8 cellular contexts compared by ENCODE assay signal in the genomic region with DNA sequence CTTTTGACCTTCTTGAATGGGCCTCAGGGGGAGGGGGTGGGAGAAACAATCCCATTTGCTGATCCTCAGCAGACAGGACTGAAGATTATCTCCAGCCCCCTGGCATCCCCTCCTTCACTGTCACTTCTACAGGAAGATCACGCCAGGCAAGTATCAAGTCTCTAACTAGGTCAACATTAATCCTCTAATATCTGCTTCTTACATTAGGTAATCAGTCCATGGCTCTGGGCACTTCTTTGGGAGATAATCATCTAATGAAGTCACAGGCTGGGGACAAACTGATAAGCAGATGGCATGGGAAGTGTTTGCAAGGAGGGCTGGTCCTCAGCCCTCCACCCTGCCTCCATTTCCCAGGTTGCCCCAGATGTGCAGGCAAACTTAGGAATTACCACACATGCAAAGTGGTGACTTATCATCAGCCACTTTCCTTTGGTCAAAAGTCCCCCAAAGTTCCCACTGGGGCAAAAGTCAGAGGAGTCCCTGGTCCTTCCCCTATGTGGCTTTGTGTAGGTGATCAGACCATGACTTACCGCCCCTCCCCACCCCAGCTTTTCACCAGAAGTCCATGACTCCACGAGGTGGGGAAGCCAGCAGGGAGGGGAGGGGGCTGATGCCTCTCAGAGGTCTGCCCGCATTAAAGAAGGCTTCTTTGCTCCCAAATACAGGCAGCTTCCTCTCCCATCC. TPM values are rescaled to one million over a fixed set of nuclear protein-coding genes. Genes with fewer than 3 reads are reported as not detected.
DNase-seq lines count a peak whose midpoint lies in the region; ATAC-seq and TF ChIP-seq lines count a peak whose summit lies in the region.

No MANE protein-coding gene starts in this region.

- POLR2A ChIA-PET in RWPE1 (lab: Yijun Ruan, JAX; ENCODE audit: low non-redundant PET): no interaction called here

- H3K4me3 ChIP-seq in stomach: no peak overlapping the region

- no peak for TF ChIP-seq POLR2A in stomach (IDR thresholded peaks at IDR 0.05)

- H3K36me3 Mint-ChIP-seq in chondrocyte (ENCODE audit: low read depth): peaks cover 5% of the 10 kb centered on the region

- CTCF ChIA-PET in RWPE1 (lab: Yijun Ruan, JAX): interaction anchor here (0.8 kb wide), 1 partner anchor 11 kb away, joined by 3 read pairs; no protein-coding TSS in a partner anchor

- TF ChIP-seq EP300 in stomach (IDR thresholded peaks at IDR 0.05): no peak

- H3K27me3 Mint-ChIP-seq in chondrocyte (ENCODE audit: low read depth): no peaks in the 10 kb centered on the region

- H3K9me3 Mint-ChIP-seq in chondrocyte (ENCODE audit: low read depth): peaks cover 5% of the 10 kb centered on the region

- WGBS in stomach, 5 donors: 68 to 75% (median 71%) methylated on average over 4 of the region's 4 CpGs

- ATAC-seq in HG03039 (IDR thresholded peaks at IDR 0.05; ENCODE audit: unreplicated experiment): no peak
- ATAC-seq in GM19397 (IDR thresholded peaks at IDR 0.05; ENCODE audit: unreplicated experiment): no peak

- H3K4me3 Mint-ChIP-seq in chondrocyte (ENCODE audit: unreplicated experiment): no peak overlapping the region

- peaks cover 0 to 5% (median 2%) of the 10 kb centered on the region in 4 donors for H3K36me3 ChIP-seq in stomach

- H3K9me3 ChIP-seq in stomach: no peaks in the 10 kb centered on the region

- peak overlapping the region; percentile 97 for H3K27ac Mint-ChIP-seq in chondrocyte (ENCODE audit: unreplicated experiment)

- TF ChIP-seq CTCF in chondrocyte (IDR thresholded peaks at IDR 0.05) (no peak), stomach (IDR thresholded peaks at IDR 0.05) (no peak), RWPE1 (conservative IDR thresholded peaks at IDR 0.05; ENCODE audit: low read depth) (no peak)

- peak; percentile 78 for DNase-seq in activated effector memory CD4-positive, alpha-beta T cell treated with anti-CD3 and anti-CD28 coated beads, Interleukin-2, amount 50 U/mL, for 16 hours
- no peak for DNase-seq in activated effector memory CD4-positive, alpha-beta T cell treated with Interleukin-2 at 50 U/mL for 16 hours
- DNase-seq in NCI-H82 treated with DMSO at 0.1 percent for 48 hours (lab: John Stamatoyannopoulos, UW; ENCODE audit: unreplicated experiment): peak; percentile 100
- DNase-seq in chondrocyte (ENCODE audit: low spot score): no peak
- DNase-seq in stomach: no peak
- no peak for DNase-seq in RWPE1 (ENCODE audit: low spot score)

- no peaks in the 10 kb centered on the region for H3K27me3 ChIP-seq in stomach

- H3K27ac ChIP-seq in stomach (peak overlapping the region; percentile 58 to 97 (median 92)), RWPE1 (no peak overlapping the region)

- intact Hi-C loops in stomach (cut with DNase I; ENCODE audit: low total_unique reads): loop anchor here (10.0 kb wide), 1 partner anchor 46 kb away; the partner anchor contains the start of gene PHF19

- peaks cover 4 to 76% (median 41%) of the 10 kb centered on the region in 4 donors for H3K4me1 ChIP-seq in stomach

- H3K4me1 Mint-ChIP-seq in chondrocyte (ENCODE audit: low read depth): peaks cover 94% of the 10 kb centered on the region

RNA-seq across cellular contexts. Expression of gene TRAF1, which starts 6.0 kb away (rescaled TPM):
- total RNA-seq in chondrocyte (10.0 to 11.3 TPM (median 10.8 TPM) in 3 replicates), stomach (10 to 100 TPM in 1 of 5 donors, 1 to 10 TPM in 3, under 1 TPM in 1; 0.58 to 10.3 (median 2.8) TPM)
- polyA plus RNA-seq in stomach: 1 to 10 TPM; 2.3 to 6.8 (median 3.7) TPM

RNA-seq across cellular contexts. Expression of gene PHF19, which starts 43.6 kb away (rescaled TPM):
- 73.5 to 115 TPM (median 77.8 TPM) in 3 replicates for total RNA-seq in chondrocyte
- total RNA-seq in stomach: 100 to 1,000 TPM in 1 of 5 donors, 10 to 100 TPM in 4; 13.3 to 251 (median 26.8) TPM
- 10 to 100 TPM; 10.7 to 28.3 (median 27.6) TPM for polyA plus RNA-seq in stomach

Comparison
In these comparisons a context has a peak if more than half of its experiments do, and no peak if none do; other contexts are left out.
1. DNase-seq: peak in activated effector memory CD4-positive, alpha-beta T cell treated with anti-CD3 and anti-CD28 coated beads, Interleukin-2, amount 50 U/mL, for 16 hours (single experiment) and NCI-H82 treated with DMSO at 0.1 percent for 48 hours (single experiment); none in activated effector memory CD4-positive, alpha-beta T cell treated with Interleukin-2 at 50 U/mL for 16 hours (single experiment), chondrocyte (single experiment), stomach (single experiment) and RWPE1 (single experiment).